Comparison of ENCODE assay signal across 23 cellular contexts in the genomic region with DNA sequence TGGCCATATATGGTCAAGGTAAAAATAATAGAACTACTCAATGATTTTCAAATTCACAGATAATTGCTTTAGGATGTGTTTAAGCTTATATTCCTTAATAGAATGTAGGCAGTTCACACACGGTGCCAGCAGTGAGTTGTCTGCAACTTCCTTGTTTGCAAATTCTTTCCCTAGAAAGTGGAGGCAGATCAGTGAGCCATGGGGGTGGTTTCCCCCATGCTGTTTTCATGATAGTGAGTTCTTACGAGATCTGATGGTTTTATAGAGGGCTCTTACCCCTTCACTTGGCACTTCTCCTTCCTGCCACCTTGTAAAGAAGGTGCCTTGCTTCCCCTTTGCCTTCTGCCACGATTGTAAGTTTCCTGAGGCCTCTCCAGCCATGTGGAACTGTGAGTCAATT.
"Had no signal": no experiment of that assay in that cellular context is flagged by ENCODE, and none has a peak within 500 bp of the region (broad histone marks: within the 10 kb centered on the region; RNA-seq: fewer than 3 reads in every experiment).

No MANE protein-coding gene starts in this region.

- H3K36me3 Mint-ChIP-seq: natural killer cell; stimulated activated memory B cell treated with anti-CD40 and anti-IgM and Interleukin-4, amounts not matched to agents 10 μg/mL and 1 μg/mL and 100 μg/mL, for 72 hours had no signal

- ATAC-seq: left lung; natural killer cell; psoas muscle; stimulated activated memory B cell treated with anti-CD40 and anti-IgM and Interleukin-4, amounts not matched to agents 10 μg/mL and 1 μg/mL and 100 μg/mL, for 72 hours had no signal

- H3K4me3 Mint-ChIP-seq: natural killer cell; stimulated activated memory B cell treated with anti-CD40 and anti-IgM and Interleukin-4, amounts not matched to agents 10 μg/mL and 1 μg/mL and 100 μg/mL, for 72 hours; stimulated activated naive CD8-positive, alpha-beta T cell treated with anti-CD3 and anti-CD28 coated beads, Interleukin-15, Interleukin-2, amounts not matched to agents 100 ng/mL and 50 ng/mL, for 24 hours had no signal

- FAIRE-seq: endometrium, frontal cortex, kidney, urothelium cell line had no signal

- H3K27me3 Mint-ChIP-seq: stimulated activated memory B cell treated with anti-CD40 and anti-IgM and Interleukin-4, amounts not matched to agents 10 μg/mL and 1 μg/mL and 100 μg/mL, for 72 hours; stimulated activated naive CD8-positive, alpha-beta T cell treated with anti-CD3 and anti-CD28 coated beads, Interleukin-15, Interleukin-2, amounts not matched to agents 100 ng/mL and 50 ng/mL, for 24 hours had no signal

- H3K9me3 Mint-ChIP-seq: natural killer cell; stimulated activated memory B cell treated with anti-CD40 and anti-IgM and Interleukin-4, amounts not matched to agents 10 μg/mL and 1 μg/mL and 100 μg/mL, for 72 hours; stimulated activated naive CD8-positive, alpha-beta T cell treated with anti-CD3 and anti-CD28 coated beads, Interleukin-15, Interleukin-2, amounts not matched to agents 100 ng/mL and 50 ng/mL, for 24 hours had no signal

- H3K4me1 Mint-ChIP-seq: natural killer cell had no signal

- H3K27ac ChIP-seq: dorsolateral prefrontal cortex, left lung, ovary, psoas muscle, sigmoid colon, spleen, thoracic aorta, tibial nerve, upper lobe of left lung had no signal

- H3K4me1 ChIP-seq: left lung, psoas muscle, sigmoid colon, spleen, tibial nerve, upper lobe of left lung had no signal

- H3K27ac Mint-ChIP-seq: natural killer cell; stimulated activated memory B cell treated with anti-CD40 and anti-IgM and Interleukin-4, amounts not matched to agents 10 μg/mL and 1 μg/mL and 100 μg/mL, for 72 hours; stimulated activated naive CD8-positive, alpha-beta T cell treated with anti-CD3 and anti-CD28 coated beads, Interleukin-15, Interleukin-2, amounts not matched to agents 100 ng/mL and 50 ng/mL, for 24 hours had no signal

- H3K36me3 ChIP-seq: left lung, ovary, sigmoid colon, spleen, thoracic aorta, tibial nerve, upper lobe of left lung had no signal

- DNase-seq: cerebellar nuclear complex; dorsolateral prefrontal cortex; effector memory CD4-positive, alpha-beta T cell; hypothalamus; kidney; left cardiac atrium; left lung; natural killer cell; occipital lobe; ovary; psoas muscle; right cardiac atrium; stimulated activated CD4-positive, alpha-beta T cell treated with anti-CD3 and anti-CD28 coated beads, Interleukin-4, amount 100 ng/mL, for 4 hours; upper lobe of left lung had no signal

- H3K4me3 ChIP-seq: dorsolateral prefrontal cortex, left lung, ovary, psoas muscle, sigmoid colon, spleen, thoracic aorta, tibial nerve, upper lobe of left lung had no signal

- H3K27me3 ChIP-seq: dorsolateral prefrontal cortex, left lung, ovary, sigmoid colon, spleen, tibial nerve, upper lobe of left lung had no signal

- H3K9me3 ChIP-seq: left lung, ovary, psoas muscle, sigmoid colon, spleen, thoracic aorta, tibial nerve, upper lobe of left lung had no signal
